Comparison of ENCODE assay signal across 1 cellular context in the genomic region with DNA sequence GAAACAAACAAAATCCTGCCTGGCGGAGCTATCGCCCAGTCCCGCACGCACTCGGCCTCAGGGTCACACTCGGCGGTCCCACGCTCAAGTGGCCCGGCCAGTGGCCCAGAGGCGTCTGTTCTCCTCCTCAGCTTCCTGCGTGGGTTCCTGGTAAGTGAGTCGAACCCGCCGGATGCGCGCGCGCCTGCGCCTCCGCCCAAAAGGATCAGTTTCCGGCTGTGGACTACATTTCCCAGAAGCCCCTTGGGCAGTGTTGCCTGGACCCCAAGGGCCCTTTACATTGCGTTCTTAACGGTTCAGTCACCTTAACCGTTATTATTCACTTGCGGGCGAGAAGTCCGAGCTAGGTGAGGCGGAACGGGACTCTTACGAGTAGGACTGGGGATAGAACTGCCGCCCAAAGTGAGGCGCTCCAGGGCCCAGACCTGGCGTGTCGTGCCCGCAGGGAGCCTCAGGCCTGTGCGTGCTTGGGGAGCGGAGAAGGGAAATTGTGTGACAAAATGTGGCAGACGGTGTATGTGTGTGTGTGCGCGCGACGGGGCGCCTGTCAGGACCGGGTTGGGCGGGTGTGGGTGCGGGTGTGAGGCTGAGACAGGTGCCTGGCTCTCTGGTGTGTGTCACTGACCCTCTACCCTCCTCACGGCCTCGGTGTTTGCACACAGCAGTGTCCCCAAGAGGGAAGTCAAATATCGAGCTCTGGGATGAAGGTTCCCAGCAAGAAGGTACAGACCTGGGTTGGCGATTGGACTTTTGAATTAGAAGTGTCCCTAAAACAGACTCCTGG.
TF ChIP-seq lines count a peak whose summit lies in the region.

TSS of gene ZNF546 (plus strand) at position 250 of the 784 bp plus-strand sequence. CDS start 1,267 bp downstream, outside the sequence.

TF ChIP-seq in HepG2, 621 proteins besides CTCF, POLR2A, EP300 and RAD21 (continued from another document and continues in another):
- TF ChIP-seq FOXO4 (CRISPR knock-in tag; conservative IDR thresholded peaks at IDR 0.05) (0 out of 2 replicates have a peak, but pooled peaks have one; percentile 80), ZNF205 (CRISPR knock-in tag; IDR thresholded peaks at IDR 0.05) (peak; percentile 14; the same call in 1 of the 2 replicates), BCL6 (CRISPR knock-in tag; IDR thresholded peaks at IDR 0.05) (peak; percentile 56; the same call in 1 of the 2 replicates), ZNF329 (CRISPR knock-in tag; IDR thresholded peaks at IDR 0.05; ENCODE audit: low read depth) (peak; percentile 77; the same call in 1 of the 2 replicates), BCLAF1 (IDR thresholded peaks at IDR 0.05) (no peak), IRF2 (CRISPR knock-in tag; IDR thresholded peaks at IDR 0.05) (peak; percentile 84), REPIN1 (CRISPR knock-in tag; IDR thresholded peaks at IDR 0.05; ENCODE audit: borderline replicate concordance, low read depth) (peak; percentile 59), KDM2A (CRISPR knock-in tag; IDR thresholded peaks at IDR 0.05; ENCODE audit: borderline replicate concordance, low read depth) (peak; percentile 83), ZNF431 (CRISPR knock-in tag; IDR thresholded peaks at IDR 0.05; ENCODE audit: borderline replicate concordance, low read depth) (peak; percentile 15; the same call in 1 of the 2 replicates), SRSF1 (optimal IDR thresholded peaks at IDR 0.05; ENCODE audit: low read depth, low read length) (no peak), AGO2 (optimal IDR thresholded peaks at IDR 0.05; ENCODE audit: low read depth, low read length) (peak; percentile 63), TAF1 (CRISPR knock-in tag; IDR thresholded peaks at IDR 0.05) (peak; percentile 80), IKZF5 (CRISPR knock-in tag; IDR thresholded peaks at IDR 0.05) (peak; percentile 61; the same call in 1 of the 2 replicates), CSRNP1 (CRISPR knock-in tag; IDR thresholded peaks at IDR 0.05) (peak; percentile 78; the same call in 1 of the 2 replicates), ZNF235 (CRISPR knock-in tag; IDR thresholded peaks at IDR 0.05; ENCODE audit: borderline replicate concordance) (no peak), KDM3A (CRISPR knock-in tag; IDR thresholded peaks at IDR 0.05; ENCODE audit: low read depth) (0 out of 2 replicates have a peak, but pooled peaks have one; percentile 55), ZNF703 (CRISPR knock-in tag; IDR thresholded peaks at IDR 0.05; ENCODE audit: borderline replicate concordance) (0 out of 2 replicates have a peak, but pooled peaks have one; percentile 69), ZFP90 (CRISPR knock-in tag; IDR thresholded peaks at IDR 0.05; ENCODE audit: borderline replicate concordance) (peak; percentile 73; the same call in 1 of the 2 replicates), NCOA5 (CRISPR knock-in tag; IDR thresholded peaks at IDR 0.05) (no peak), AKAP8 (CRISPR knock-in tag; IDR thresholded peaks at IDR 0.05) (no peak), CREM (IDR thresholded peaks at IDR 0.05) (peak; percentile 78), CREM (CRISPR knock-in tag; IDR thresholded peaks at IDR 0.05) (no peak), MEF2D (CRISPR knock-in tag; IDR thresholded peaks at IDR 0.05) (0 out of 2 replicates have a peak, but pooled peaks have one; percentile 36), KAT8 (CRISPR knock-in tag; IDR thresholded peaks at IDR 0.05) (peak; percentile 75), ZSCAN29 (CRISPR knock-in tag; conservative IDR thresholded peaks at IDR 0.05) (0 out of 2 replicates have a peak, but pooled peaks have one; percentile 64), ZSCAN12 (CRISPR knock-in tag; IDR thresholded peaks at IDR 0.05) (0 out of 2 replicates have a peak, but pooled peaks have one; percentile 64), HDAC1 (CRISPR knock-in tag; IDR thresholded peaks at IDR 0.05) (peak; percentile 92), SRY (CRISPR knock-in tag; IDR thresholded peaks at IDR 0.05) (peak; percentile 91; the same call in 1 of the 2 replicates), ZNF670 (CRISPR knock-in tag; IDR thresholded peaks at IDR 0.05; ENCODE audit: borderline replicate concordance) (0 out of 2 replicates have a peak, but pooled peaks have one; percentile 56), ZNF468 (CRISPR knock-in tag; IDR thresholded peaks at IDR 0.05) (0 out of 2 replicates have a peak, but pooled peaks have one; percentile 77), ETV5 (CRISPR knock-in tag; IDR thresholded peaks at IDR 0.05; ENCODE audit: borderline replicate concordance) (peak; percentile 81; the same call in 1 of the 2 replicates), ZNF121 (CRISPR knock-in tag; IDR thresholded peaks at IDR 0.05) (no peak), ATF7-NPFF (CRISPR knock-in tag; IDR thresholded peaks at IDR 0.05; ENCODE audit: low read depth) (peak; percentile 64; the same call in 1 of the 2 replicates), PITX1 (CRISPR knock-in tag; IDR thresholded peaks at IDR 0.05) (peak; percentile 63; the same call in 1 of the 2 replicates), ZFX (CRISPR knock-in tag; IDR thresholded peaks at IDR 0.05; ENCODE audit: low read depth) (peak; percentile 99)
- TF ChIP-seq, protein P1, sequence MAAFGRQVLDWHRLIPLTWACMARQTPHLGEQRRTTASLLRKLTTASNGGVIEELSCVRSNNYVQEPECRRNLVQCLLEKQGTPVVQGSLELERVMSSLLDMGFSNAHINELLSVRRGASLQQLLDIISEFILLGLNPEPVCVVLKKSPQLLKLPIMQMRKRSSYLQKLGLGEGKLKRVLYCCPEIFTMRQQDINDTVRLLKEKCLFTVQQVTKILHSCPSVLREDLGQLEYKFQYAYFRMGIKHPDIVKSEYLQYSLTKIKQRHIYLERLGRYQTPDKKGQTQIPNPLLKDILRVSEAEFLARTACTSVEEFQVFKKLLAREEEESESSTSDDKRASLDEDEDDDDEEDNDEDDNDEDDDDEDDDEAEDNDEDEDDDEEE (CRISPR knock-in tag; IDR thresholded peaks at IDR 0.05): 0 out of 2 replicates have a peak, but pooled peaks have one; percentile 83
- TF ChIP-seq, protein P2, sequence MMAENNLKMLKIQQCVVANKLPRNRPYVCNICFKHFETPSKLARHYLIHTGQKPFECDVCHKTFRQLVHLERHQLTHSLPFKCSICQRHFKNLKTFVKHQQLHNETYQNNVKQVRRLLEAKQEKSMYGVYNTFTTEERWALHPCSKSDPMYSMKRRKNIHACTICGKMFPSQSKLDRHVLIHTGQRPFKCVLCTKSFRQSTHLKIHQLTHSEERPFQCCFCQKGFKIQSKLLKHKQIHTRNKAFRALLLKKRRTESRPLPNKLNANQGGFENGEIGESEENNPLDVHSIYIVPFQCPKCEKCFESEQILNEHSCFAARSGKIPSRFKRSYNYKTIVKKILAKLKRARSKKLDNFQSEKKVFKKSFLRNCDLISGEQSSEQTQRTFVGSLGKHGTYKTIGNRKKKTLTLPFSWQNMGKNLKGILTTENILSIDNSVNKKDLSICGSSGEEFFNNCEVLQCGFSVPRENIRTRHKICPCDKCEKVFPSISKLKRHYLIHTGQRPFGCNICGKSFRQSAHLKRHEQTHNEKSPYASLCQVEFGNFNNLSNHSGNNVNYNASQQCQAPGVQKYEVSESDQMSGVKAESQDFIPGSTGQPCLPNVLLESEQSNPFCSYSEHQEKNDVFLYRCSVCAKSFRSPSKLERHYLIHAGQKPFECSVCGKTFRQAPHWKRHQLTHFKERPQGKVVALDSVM (CRISPR knock-in tag; IDR thresholded peaks at IDR 0.05): peak; percentile 21; the same call in 1 of the 2 replicates
- TF ChIP-seq, protein P3, sequence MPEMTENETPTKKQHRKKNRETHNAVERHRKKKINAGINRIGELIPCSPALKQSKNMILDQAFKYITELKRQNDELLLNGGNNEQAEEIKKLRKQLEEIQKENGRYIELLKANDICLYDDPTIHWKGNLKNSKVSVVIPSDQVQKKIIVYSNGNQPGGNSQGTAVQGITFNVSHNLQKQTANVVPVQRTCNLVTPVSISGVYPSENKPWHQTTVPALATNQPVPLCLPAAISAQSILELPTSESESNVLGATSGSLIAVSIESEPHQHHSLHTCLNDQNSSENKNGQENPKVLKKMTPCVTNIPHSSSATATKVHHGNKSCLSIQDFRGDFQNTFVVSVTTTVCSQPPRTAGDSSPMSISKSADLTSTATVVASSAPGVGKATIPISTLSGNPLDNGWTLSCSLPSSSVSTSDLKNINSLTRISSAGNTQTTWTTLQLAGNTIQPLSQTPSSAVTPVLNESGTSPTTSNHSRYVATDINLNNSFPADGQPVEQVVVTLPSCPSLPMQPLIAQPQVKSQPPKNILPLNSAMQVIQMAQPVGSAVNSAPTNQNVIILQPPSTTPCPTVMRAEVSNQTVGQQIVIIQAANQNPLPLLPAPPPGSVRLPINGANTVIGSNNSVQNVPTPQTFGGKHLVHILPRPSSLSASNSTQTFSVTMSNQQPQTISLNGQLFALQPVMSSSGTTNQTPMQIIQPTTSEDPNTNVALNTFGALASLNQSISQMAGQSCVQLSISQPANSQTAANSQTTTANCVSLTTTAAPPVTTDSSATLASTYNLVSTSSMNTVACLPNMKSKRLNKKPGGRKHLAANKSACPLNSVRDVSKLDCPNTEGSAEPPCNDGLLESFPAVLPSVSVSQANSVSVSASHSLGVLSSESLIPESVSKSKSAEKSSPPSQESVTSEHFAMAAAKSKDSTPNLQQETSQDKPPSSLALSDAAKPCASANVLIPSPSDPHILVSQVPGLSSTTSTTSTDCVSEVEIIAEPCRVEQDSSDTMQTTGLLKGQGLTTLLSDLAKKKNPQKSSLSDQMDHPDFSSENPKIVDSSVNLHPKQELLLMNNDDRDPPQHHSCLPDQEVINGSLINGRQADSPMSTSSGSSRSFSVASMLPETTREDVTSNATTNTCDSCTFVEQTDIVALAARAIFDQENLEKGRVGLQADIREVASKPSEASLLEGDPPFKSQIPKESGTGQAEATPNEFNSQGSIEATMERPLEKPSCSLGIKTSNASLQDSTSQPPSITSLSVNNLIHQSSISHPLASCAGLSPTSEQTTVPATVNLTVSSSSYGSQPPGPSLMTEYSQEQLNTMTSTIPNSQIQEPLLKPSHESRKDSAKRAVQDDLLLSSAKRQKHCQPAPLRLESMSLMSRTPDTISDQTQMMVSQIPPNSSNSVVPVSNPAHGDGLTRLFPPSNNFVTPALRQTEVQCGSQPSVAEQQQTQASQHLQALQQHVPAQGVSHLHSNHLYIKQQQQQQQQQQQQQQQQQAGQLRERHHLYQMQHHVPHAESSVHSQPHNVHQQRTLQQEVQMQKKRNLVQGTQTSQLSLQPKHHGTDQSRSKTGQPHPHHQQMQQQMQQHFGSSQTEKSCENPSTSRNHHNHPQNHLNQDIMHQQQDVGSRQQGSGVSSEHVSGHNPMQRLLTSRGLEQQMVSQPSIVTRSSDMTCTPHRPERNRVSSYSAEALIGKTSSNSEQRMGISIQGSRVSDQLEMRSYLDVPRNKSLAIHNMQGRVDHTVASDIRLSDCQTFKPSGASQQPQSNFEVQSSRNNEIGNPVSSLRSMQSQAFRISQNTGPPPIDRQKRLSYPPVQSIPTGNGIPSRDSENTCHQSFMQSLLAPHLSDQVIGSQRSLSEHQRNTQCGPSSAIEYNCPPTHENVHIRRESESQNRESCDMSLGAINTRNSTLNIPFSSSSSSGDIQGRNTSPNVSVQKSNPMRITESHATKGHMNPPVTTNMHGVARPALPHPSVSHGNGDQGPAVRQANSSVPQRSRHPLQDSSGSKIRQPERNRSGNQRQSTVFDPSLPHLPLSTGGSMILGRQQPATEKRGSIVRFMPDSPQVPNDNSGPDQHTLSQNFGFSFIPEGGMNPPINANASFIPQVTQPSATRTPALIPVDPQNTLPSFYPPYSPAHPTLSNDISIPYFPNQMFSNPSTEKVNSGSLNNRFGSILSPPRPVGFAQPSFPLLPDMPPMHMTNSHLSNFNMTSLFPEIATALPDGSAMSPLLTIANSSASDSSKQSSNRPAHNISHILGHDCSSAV (CRISPR knock-in tag; IDR thresholded peaks at IDR 0.05; ENCODE audit: borderline replicate concordance): peak; percentile 48; the same call in 1 of the 2 replicates
